In genomic region chr14:22552001-22552826, GRCh38 we compare ENCODE assay signal across 11 cellular contexts. TPM values are rescaled to one million over a fixed set of nuclear protein-coding genes. Genes with fewer than 3 reads are reported as not detected.
DNase-seq lines count a peak whose midpoint lies in the region; ATAC-seq and TF ChIP-seq lines count a peak whose summit lies in the region.
"Had no signal": no experiment of that assay in that cellular context is flagged by ENCODE, and none has a peak within 500 bp of the region (broad histone marks: within the 10 kb centered on the region; RNA-seq: fewer than 3 reads in every experiment).

No MANE protein-coding gene starts in this region.

- no peak for TF ChIP-seq CTCF in KMS-11 (conservative IDR thresholded peaks at IDR 0.05; ENCODE audit: low read depth, low read length)

- H3K4me3 Mint-ChIP-seq in activated T-helper 1 cell treated with anti-CD3 and anti-CD28 coated beads, Interleukin-12 subunit alpha, Interleukin-12 subunit beta, Interleukin-2, Interleukin-4 antibody, amounts not matched to agents 30 ng/mL and 10 ng/mL and 1 ng/mL, durations not matched to agents 14 hours and 24 hours and 36 hours, result peak overlapping the region; percentile 79

- H3K36me3 ChIP-seq in BLaER1, result peaks cover 71% of the 10 kb centered on the region
- H3K36me3 ChIP-seq in KMS-11 (ENCODE audit: insufficient read depth), result no peaks in the 10 kb centered on the region
- peaks cover 0 to 2% of the 10 kb centered on the region in 2 donors for H3K36me3 ChIP-seq in muscle layer of duodenum (ENCODE audit: control insufficient read depth in 1 of 2, insufficient read depth in 2 of 2, low read length in 2 of 2)
- H3K36me3 ChIP-seq: MG63, ovary had no signal

- H3K27ac ChIP-seq in BLaER1, result peak overlapping the region; percentile 100
- H3K27ac ChIP-seq in KMS-11, result no peak overlapping the region; the same call in 1 of the 2 replicates
- peak overlapping the region; percentile 31 for H3K27ac ChIP-seq in muscle layer of duodenum (ENCODE audit: low read length)
- H3K27ac ChIP-seq: ovary had no signal

- peaks cover 90% of the 10 kb centered on the region for H3K4me1 ChIP-seq in BLaER1
- peaks cover 84% of the 10 kb centered on the region for H3K4me1 ChIP-seq in KMS-11 (ENCODE audit: low read depth, poor library complexity, severe bottlenecking)
- H3K4me1 ChIP-seq in muscle layer of duodenum (ENCODE audit: control insufficient read depth in 1 of 2, insufficient read depth in 2 of 2, low read length in 2 of 2), result peaks cover 3 to 22% of the 10 kb centered on the region in 2 donors

- H3K27me3 ChIP-seq in BLaER1, result no peaks in the 10 kb centered on the region
- no peaks in the 10 kb centered on the region for H3K27me3 ChIP-seq in KMS-11 (ENCODE audit: insufficient read depth, low read depth)
- H3K27me3 ChIP-seq in muscle layer of duodenum (ENCODE audit: low read depth, low read length), result no peaks in the 10 kb centered on the region
- H3K27me3 ChIP-seq: MG63, ovary had no signal

- CTCF ChIA-PET in HEK293T (lab: Yijun Ruan, JAX), result interaction anchor here (0.6 to 1.5 kb wide), 5 partner anchors 18 to 517 kb away, joined by 3 to 4 read pairs (median 3); no protein-coding TSS in a partner anchor

- no peak overlapping the region; the same call in 1 of the 2 replicates for H3K4me3 ChIP-seq in BLaER1
- no peak overlapping the region for H3K4me3 ChIP-seq in KMS-11 (IDR thresholded peaks at IDR 0.05; ENCODE audit: insufficient read depth, low read depth, low read length)
- H3K4me3 ChIP-seq in muscle layer of duodenum (ENCODE audit: low read depth in 1 of 2, low read length in 2 of 2), result no peak overlapping the region
- H3K4me3 ChIP-seq: MG63, ovary had no signal

- no peak for ATAC-seq in GM19452 (IDR thresholded peaks at IDR 0.05; ENCODE audit: unreplicated experiment)
- ATAC-seq: left ventricle myocardium superior had no signal

- no peaks in the 10 kb centered on the region for H3K79me2 ChIP-seq in KMS-11 (ENCODE audit: insufficient read depth, low read depth)

- no peaks in the 10 kb centered on the region for H3K9me3 ChIP-seq in BLaER1
- H3K9me3 ChIP-seq in muscle layer of duodenum (ENCODE audit: control insufficient read depth in 1 of 2, low read length in 2 of 2), result no peaks in the 10 kb centered on the region
- H3K9me3 ChIP-seq: MG63, ovary had no signal

- H3K4me1 Mint-ChIP-seq in activated T-helper 1 cell treated with anti-CD3 and anti-CD28 coated beads, Interleukin-12 subunit alpha, Interleukin-12 subunit beta, Interleukin-2, Interleukin-4 antibody, amounts not matched to agents 30 ng/mL and 10 ng/mL and 1 ng/mL, durations not matched to agents 14 hours and 24 hours and 36 hours (ENCODE audit: low read depth), result peaks cover 95% of the 10 kb centered on the region

- H3K27me3 Mint-ChIP-seq in activated T-helper 1 cell treated with anti-CD3 and anti-CD28 coated beads, Interleukin-12 subunit alpha, Interleukin-12 subunit beta, Interleukin-2, Interleukin-4 antibody, amounts not matched to agents 30 ng/mL and 10 ng/mL and 1 ng/mL, durations not matched to agents 14 hours and 24 hours and 36 hours (ENCODE audit: insufficient read depth), result peaks cover 2% of the 10 kb centered on the region

- no peaks in the 10 kb centered on the region for H3K9me3 Mint-ChIP-seq in activated T-helper 1 cell treated with anti-CD3 and anti-CD28 coated beads, Interleukin-12 subunit alpha, Interleukin-12 subunit beta, Interleukin-2, Interleukin-4 antibody, amounts not matched to agents 30 ng/mL and 10 ng/mL and 1 ng/mL, durations not matched to agents 14 hours and 24 hours and 36 hours

- H3K27ac Mint-ChIP-seq in activated T-helper 1 cell treated with anti-CD3 and anti-CD28 coated beads, Interleukin-12 subunit alpha, Interleukin-12 subunit beta, Interleukin-2, Interleukin-4 antibody, amounts not matched to agents 30 ng/mL and 10 ng/mL and 1 ng/mL, durations not matched to agents 14 hours and 24 hours and 36 hours, result peak overlapping the region; percentile 99

- H3K4me2 ChIP-seq in BLaER1 (peak overlapping the region; percentile 93), KMS-11 (peak overlapping the region; percentile 9; the same call in 1 of the 2 replicates)

- no peak overlapping the region for H2AFZ ChIP-seq in KMS-11 (ENCODE audit: low read depth)

- H3K9ac ChIP-seq in BLaER1 (peak overlapping the region; percentile 94), KMS-11 (no peak overlapping the region)

- H3K36me3 Mint-ChIP-seq in activated T-helper 1 cell treated with anti-CD3 and anti-CD28 coated beads, Interleukin-12 subunit alpha, Interleukin-12 subunit beta, Interleukin-2, Interleukin-4 antibody, amounts not matched to agents 30 ng/mL and 10 ng/mL and 1 ng/mL, durations not matched to agents 14 hours and 24 hours and 36 hours (ENCODE audit: low read depth), result peaks cover 61% of the 10 kb centered on the region

- POLR2A ChIA-PET in HEK293T (lab: Yijun Ruan, JAX), result no interaction called here

- peak; percentile 5 for DNase-seq in activated T-helper 1 cell treated with anti-CD3 and anti-CD28 coated beads, Interleukin-12 subunit alpha, Interleukin-12 subunit beta, Interleukin-2, Interleukin-4 antibody, amounts not matched to agents 30 ng/mL and 10 ng/mL and 1 ng/mL, durations not matched to agents 14 hours and 24 hours and 36 hours (ENCODE audit: low spot score)
- DNase-seq in HEK293T (ENCODE audit: extremely low spot score) (no peak), NCI-H146 (lab: John Stamatoyannopoulos, UW) (no peak), COLO829 (ENCODE audit: low spot score) (no peak)
- DNase-seq: left ventricle myocardium superior, MG63, ovary had no signal

- intact Hi-C loops in activated T-helper 1 cell treated with anti-CD3 and anti-CD28 coated beads, Interleukin-12 subunit alpha, Interleukin-12 subunit beta, Interleukin-2, Interleukin-4 antibody, amounts not matched to agents 30 ng/mL and 10 ng/mL and 1 ng/mL, durations not matched to agents 14 hours and 24 hours and 36 hours (cut with micrococcal nuclease), result loop anchor here (10.0 kb wide), 1 partner anchor 167 kb away; no protein-coding TSS in a partner anchor

- peaks cover 5% of the 10 kb centered on the region; the same call in 1 of the 2 replicates for H4K20me1 ChIP-seq in BLaER1
- no peaks in the 10 kb centered on the region for H4K20me1 ChIP-seq in KMS-11 (ENCODE audit: insufficient read depth)

TF ChIP-seq in HEK293T, 16 proteins besides CTCF, POLR2A, EP300 and RAD21:
- no peak for TF ChIP-seq L3MBTL2 (conservative IDR thresholded peaks at IDR 0.05)
- TF ChIP-seq FOXK2 (IDR thresholded peaks at IDR 0.05), result no peak
- no peak for TF ChIP-seq FOXA1 (IDR thresholded peaks at IDR 0.05)
- no peak for TF ChIP-seq PKNOX1 (IDR thresholded peaks at IDR 0.05)
- no peak for TF ChIP-seq TARDBP (IDR thresholded peaks at IDR 0.05)
- TF ChIP-seq ZNF384 (IDR thresholded peaks at IDR 0.05), result no peak
- TF ChIP-seq CTBP1 (IDR thresholded peaks at IDR 0.05; ENCODE audit: borderline replicate concordance), result no peak
- no peak for TF ChIP-seq ELF4 (IDR thresholded peaks at IDR 0.05)
- no peak for TF ChIP-seq ARNT (IDR thresholded peaks at IDR 0.05)

RNA-seq across cellular contexts. Expression of gene DAD1, which starts 36.8 kb away (rescaled TPM):
- 228 and 229 TPM in 2 replicates for total RNA-seq in activated T-helper 1 cell treated with anti-CD3 and anti-CD28 coated beads, Interleukin-12 subunit alpha, Interleukin-12 subunit beta, Interleukin-2, Interleukin-4 antibody, amounts not matched to agents 30 ng/mL and 10 ng/mL and 1 ng/mL, durations not matched to agents 14 hours and 24 hours and 36 hours

RNA-seq across cellular contexts. Expression of gene ABHD4, which starts 45.9 kb away (rescaled TPM):
- total RNA-seq in activated T-helper 1 cell treated with anti-CD3 and anti-CD28 coated beads, Interleukin-12 subunit alpha, Interleukin-12 subunit beta, Interleukin-2, Interleukin-4 antibody, amounts not matched to agents 30 ng/mL and 10 ng/mL and 1 ng/mL, durations not matched to agents 14 hours and 24 hours and 36 hours, result 13.2 and 13.6 TPM in 2 replicates
